In the genomic region with DNA sequence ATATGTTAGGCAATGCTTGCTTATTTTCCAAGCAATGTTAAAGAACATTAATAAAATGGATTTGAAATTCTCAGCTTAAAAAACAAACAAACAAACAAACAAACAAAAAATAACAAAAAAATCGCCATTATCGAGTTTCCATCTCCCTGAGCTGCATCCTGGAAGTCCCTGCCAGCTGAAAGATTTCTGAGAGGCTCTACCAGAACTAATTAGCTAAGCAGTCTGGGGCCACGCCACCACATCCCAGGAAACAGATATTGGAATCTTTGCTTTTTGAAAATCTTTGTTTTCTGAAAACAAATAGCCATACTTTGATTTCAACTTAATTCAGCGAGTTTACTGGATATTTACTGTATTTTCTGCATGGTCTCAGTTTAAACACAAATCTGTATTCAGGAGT, we compare ENCODE assay signal across 33 cellular contexts.
"Had no signal": no experiment of that assay in that cellular context is flagged by ENCODE, and none has a peak within 500 bp of the region (broad histone marks: within the 10 kb centered on the region; RNA-seq: fewer than 3 reads in every experiment).

No MANE protein-coding gene starts in this region.

- H3K9me3 ChIP-seq: adrenal gland, ascending aorta had no signal

- H3K27ac ChIP-seq: adrenal gland, ascending aorta, body of pancreas, brain microvascular endothelial cell, breast epithelium, cardiac muscle cell had no signal

- ATAC-seq: activated naive CD4-positive, alpha-beta T cell treated with anti-CD3 and anti-CD28 coated beads, Interleukin-2, amount 50 U/mL, for 72 hours; activated naive CD8-positive, alpha-beta T cell treated with anti-CD3 and anti-CD28 coated beads, Interleukin-2, amount 50 U/mL, for 24 hours; activated T-cell treated with anti-CD3 and anti-CD28 coated beads, Interleukin-2, amount 50 U/mL, for 4 hours; activated T-cell treated with anti-CD3 and anti-CD28 coated beads, Interleukin-2, amount 50 U/mL, for 72 hours; activated T-helper 17 cell treated with anti-CD3 and anti-CD28 coated beads, Interleukin-2, amount 50 U/mL, for 72 hours; body of pancreas had no signal

- FAIRE-seq: astrocyte, bronchial epithelial cell, colon had no signal

- H3K36me3 ChIP-seq: adrenal gland, ascending aorta, brain microvascular endothelial cell, breast epithelium, cardiac muscle cell had no signal

- H3K4me3 ChIP-seq: adrenal gland, ascending aorta, body of pancreas, breast epithelium, cardiac muscle cell had no signal

- H3K4me1 ChIP-seq: adrenal gland, ascending aorta, body of pancreas, breast epithelium had no signal

- DNase-seq: activated effector memory CD4-positive, alpha-beta T cell treated with anti-CD3 and anti-CD28 coated beads, Interleukin-2, amount 50 U/mL, for 16 hours; activated effector memory CD4-positive, alpha-beta T cell treated with Interleukin-2 at 50 U/mL for 16 hours; activated gamma-delta T cell; activated gamma-delta T cell treated with Interleukin-2 at 50 U/mL for 16 hours; activated naive CD4-positive, alpha-beta T cell; activated naive CD4-positive, alpha-beta T cell treated with anti-CD3 and anti-CD28 coated beads for 36 hours; activated naive CD4-positive, alpha-beta T cell treated with anti-CD3 and anti-CD28 coated beads, Interleukin-2, amount 10 ng/mL, durations not matched to agents 7 days and 5 days; activated naive CD4-positive, alpha-beta T cell treated with anti-CD3 and anti-CD28 coated beads, Interleukin-2, amount 50 U/mL, for 16 hours; activated naive CD4-positive, alpha-beta T cell treated with Interleukin-2 at 50 U/mL for 16 hours; activated naive CD8-positive, alpha-beta T cell treated with anti-CD3 and anti-CD28 coated beads for 36 hours; activated naive CD8-positive, alpha-beta T cell treated with anti-CD3 and anti-CD28 coated beads, Interleukin-2, amount 10 ng/mL, durations not matched to agents 7 days and 5 days; activated naive CD8-positive, alpha-beta T cell treated with anti-CD3 and anti-CD28 coated beads, Interleukin-2, amount 50 U/mL, for 24 hours; activated T-cell treated with anti-CD3 and anti-CD28 coated beads, Interleukin-2, amount 50 U/mL, for 4 hours; activated T-cell treated with anti-CD3 and anti-CD28 coated beads, Interleukin-2, amount 50 U/mL, for 48 hours; activated T-cell treated with anti-CD3 and anti-CD28 coated beads, Interleukin-2, amount 50 U/mL, for 72 hours; adrenal gland; amniotic stem cell; amygdala; anterior cingulate cortex; aorta; body of pancreas; brain microvascular endothelial cell; caudate nucleus; central memory CD4-positive, alpha-beta T cell; cerebellar nuclear complex had no signal

- H3K27me3 ChIP-seq: adrenal gland, ascending aorta, body of pancreas, brain microvascular endothelial cell, breast epithelium, cardiac muscle cell had no signal
